In the genomic region with DNA sequence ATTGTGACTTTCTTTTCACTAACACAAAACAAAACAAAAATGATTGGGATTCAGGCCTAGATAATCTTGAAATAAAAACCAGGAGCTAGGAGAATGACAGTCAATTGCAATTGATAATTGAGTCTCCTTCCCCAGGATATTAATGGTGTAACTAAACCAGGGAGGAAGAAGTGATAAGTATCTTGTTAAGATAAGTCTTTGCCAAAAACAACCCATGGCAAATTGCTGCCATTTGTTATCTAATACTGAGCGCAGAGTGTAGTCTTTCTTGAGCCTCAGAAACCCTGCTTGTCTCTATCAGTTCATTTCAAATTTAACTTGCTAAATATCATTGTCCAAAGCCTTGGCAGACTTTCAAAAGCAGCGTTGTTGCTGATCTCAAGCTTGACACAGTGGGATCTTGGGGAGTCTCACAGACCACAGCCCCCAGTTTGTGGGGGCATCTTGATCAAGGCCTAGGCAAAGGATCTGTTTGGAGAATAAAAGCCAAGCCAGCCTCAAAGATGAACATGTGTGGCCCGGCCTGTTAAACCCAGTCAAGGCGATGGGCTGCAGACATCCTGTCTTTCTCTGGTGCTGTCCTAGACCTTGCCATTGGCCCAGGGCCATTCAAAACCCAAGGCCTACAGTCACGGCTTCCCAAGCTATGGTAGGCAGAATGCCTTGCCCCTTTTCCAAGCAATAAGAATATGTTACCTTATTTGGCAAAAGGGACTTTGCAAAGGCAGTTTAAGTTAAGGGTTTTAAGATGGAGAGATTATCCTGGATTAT, we compare ENCODE assay signal across 21 cellular contexts.
A peak's percentile ranks its signal among the peaks of the same experiment; 100 is the strongest.
DNase-seq lines count a peak whose midpoint lies in the region; ATAC-seq, FAIRE-seq and TF ChIP-seq lines count a peak whose summit lies in the region.
"Had no signal": no experiment of that assay in that cellular context is flagged by ENCODE, and none has a peak within 500 bp of the region (broad histone marks: within the 10 kb centered on the region; RNA-seq: fewer than 3 reads in every experiment).

No MANE protein-coding gene starts in this region.

- no peak for ATAC-seq in K562
- no peak for ATAC-seq in natural killer cell treated with Interleukin-12 subunit alpha and Interleukin-12 subunit beta and Interleukin-15 and Interleukin-18, amount 100 ng/mL, for 72 hours
- ATAC-seq: GM12878 had no signal

- no peaks in the 10 kb centered on the region for H3K9me1 ChIP-seq in K562 (ENCODE audit: control insufficient read depth, insufficient read depth, low read length)

- H3K4me1 ChIP-seq in K562 (replicated peaks in 1 of 2; ENCODE audit: control insufficient read depth in 2 of 2, insufficient read depth in 2 of 2, low read length in 2 of 2), result peaks cover 10 to 31% of the 10 kb centered on the region in 2 experiments; a peak in 4 of 5 replicates

- H3K4me1 Mint-ChIP-seq in natural killer cell treated with Interleukin-12 subunit alpha and Interleukin-12 subunit beta and Interleukin-15 and Interleukin-18, amount 100 ng/mL, for 72 hours (ENCODE audit: low read depth in 2 of 2), result peaks cover 41 to 60% of the 10 kb centered on the region in 2 donors
- H3K4me1 Mint-ChIP-seq in T-helper 2 cell treated with Interferon-gamma antibody and Interleukin-4, amounts not matched to agents 5 μg/mL and 100 μg/mL, for 36 hours (ENCODE audit: low read depth), result peaks cover 21% of the 10 kb centered on the region

- peak; percentile 74 for DNase-seq in D341Med (ENCODE audit: low spot score)
- peak; percentile 94 for DNase-seq in NCI-H82 treated with DMSO at 0.1 percent for 48 hours (lab: John Stamatoyannopoulos, UW; ENCODE audit: unreplicated experiment)
- no peak for DNase-seq in K562 (ENCODE audit: extremely low read depth in 1 of 4, low spot score in 3 of 4)
- DNase-seq in natural killer cell treated with Interleukin-12 subunit alpha and Interleukin-12 subunit beta and Interleukin-15 and Interleukin-18, amount 100 ng/mL, for 72 hours (ENCODE audit: low spot score), result peak; percentile 39
- DNase-seq in T-helper 9 cell, result no peak
- DNase-seq in T-helper 2 cell treated with Interferon-gamma antibody and Interleukin-4, amounts not matched to agents 5 μg/mL and 100 μg/mL, for 36 hours (ENCODE audit: low spot score), result no peak
- DNase-seq in cerebellar cortex (ENCODE audit: low spot score), result no peak
- DNase-seq: activated CD4-positive, alpha-beta T cell treated with anti-CD3 and anti-CD28 coated beads, Interleukin-2, amount 10 ng/mL, durations not matched to agents 24 days and 14 days; activated naive CD8-positive, alpha-beta T cell treated with anti-CD3 and anti-CD28 coated beads, Interleukin-2, amount 10 ng/mL, durations not matched to agents 7 days and 5 days; CD4-positive, alpha-beta memory T cell; DMS79; KBM-7; NCI-H1694; NCI-H69; substantia nigra had no signal

- 51% methylated on average over 5 of the region's 5 CpGs for WGBS in K562 (ENCODE audit: insufficient coverage, low coverage, missing lambda C conversion rate)

- TF ChIP-seq EP300 in K562 (IDR thresholded peaks at IDR 0.05; ENCODE audit: low read length), result no peak

- H3K79me2 ChIP-seq in K562 (ENCODE audit: control insufficient read depth, insufficient read depth, low read length), result peaks cover 24% of the 10 kb centered on the region; the same call in 2 of the 3 replicates

- no peaks in the 10 kb centered on the region for H3K27me3 Mint-ChIP-seq in natural killer cell treated with Interleukin-12 subunit alpha and Interleukin-12 subunit beta and Interleukin-15 and Interleukin-18, amount 100 ng/mL, for 72 hours
- no peaks in the 10 kb centered on the region for H3K27me3 Mint-ChIP-seq in T-helper 2 cell treated with Interferon-gamma antibody and Interleukin-4, amounts not matched to agents 5 μg/mL and 100 μg/mL, for 36 hours (ENCODE audit: low read depth)
- H3K27me3 Mint-ChIP-seq: activated CD4-positive, alpha-beta T cell treated with anti-CD3 and anti-CD28 coated beads, Interleukin-2, amount 10 ng/mL, durations not matched to agents 24 days and 14 days; activated naive CD8-positive, alpha-beta T cell treated with anti-CD3 and anti-CD28 coated beads, Interleukin-2, amount 10 ng/mL, durations not matched to agents 7 days and 5 days; CD4-positive, alpha-beta memory T cell; dendritic cell treated with granulocyte-macrophage colony-stimulating factor and Interleukin-4, amounts not matched to agents 40 ng/mL and 50 ng/mL, for 4 days; progenitor cell of endocrine pancreas had no signal

- CTCF ChIA-PET in K562 (lab: Yijun Ruan, JAX; ENCODE audit: low intra/inter-chr PET ratio), result no interaction called here

- no peak overlapping the region for H3K4me2 ChIP-seq in K562 (ENCODE audit: insufficient read depth, low read length)

- POLR2A ChIA-PET in K562 (lab: Yijun Ruan, JAX), result interaction anchor here (0.9 to 1.8 kb wide), 4 partner anchors 10 to 38 kb away, joined by 3 to 6 read pairs (median 4); no protein-coding TSS in a partner anchor

- H3K27ac ChIP-seq in K562 (ENCODE audit: extremely low read depth, low read depth, low read length), result no peak overlapping the region

- no TSS peak for BruUV-seq in K562 (replicated peaks; lab: Mats Ljungman, UMichigan)

- no peaks in the 10 kb centered on the region for H3K27me3 ChIP-seq in K562 (ENCODE audit: control insufficient read depth in 2 of 2, insufficient read depth in 2 of 2, low read length in 2 of 2)

- H3K9me3 Mint-ChIP-seq in natural killer cell treated with Interleukin-12 subunit alpha and Interleukin-12 subunit beta and Interleukin-15 and Interleukin-18, amount 100 ng/mL, for 72 hours, result no peaks in the 10 kb centered on the region
- H3K9me3 Mint-ChIP-seq in T-helper 2 cell treated with Interferon-gamma antibody and Interleukin-4, amounts not matched to agents 5 μg/mL and 100 μg/mL, for 36 hours, result no peaks in the 10 kb centered on the region
- H3K9me3 Mint-ChIP-seq: activated CD4-positive, alpha-beta T cell treated with anti-CD3 and anti-CD28 coated beads, Interleukin-2, amount 10 ng/mL, durations not matched to agents 24 days and 14 days; activated naive CD8-positive, alpha-beta T cell treated with anti-CD3 and anti-CD28 coated beads, Interleukin-2, amount 10 ng/mL, durations not matched to agents 7 days and 5 days; activated T-helper 2 cell treated with anti-CD3 and anti-CD28 coated beads, Interferon-gamma antibody, Interleukin-2, Interleukin-4, amounts not matched to agents 10 μg/mL and 5 μg/mL and 100 μg/mL, durations not matched to agents 14 hours and 24 hours and 36 hours; CD4-positive, alpha-beta memory T cell; dendritic cell treated with granulocyte-macrophage colony-stimulating factor and Interleukin-4, amounts not matched to agents 40 ng/mL and 50 ng/mL, for 4 days; neural crest cell had no signal

- no peak for TF ChIP-seq CTCF in K562 (IDR thresholded peaks at IDR 0.05 in 2 of 3, conservative IDR thresholded peaks at IDR 0.05 in 1 of 3; ENCODE audit: insufficient read depth in 2 of 3, low read depth in 1 of 3, low read length in 3 of 3)

- H4K20me1 ChIP-seq in K562 (replicated peaks; ENCODE audit: control insufficient read depth, insufficient read depth, low read length), result peaks cover 6% of the 10 kb centered on the region; the same call in 1 of the 2 replicates

- no peak for TF ChIP-seq POLR2A in K562 (conservative IDR thresholded peaks at IDR 0.05)

- no peak overlapping the region for H3K9ac ChIP-seq in K562 (ENCODE audit: insufficient read depth in 1 of 2, low read depth in 2 of 2, low read length in 2 of 2)

- in situ Hi-C loops in K562 (cut with MboI), result no loop called here

- FAIRE-seq in K562 (lab: Jason Lieb, UNC), result no peak
- FAIRE-seq: GM12878 had no signal

- peaks cover 5% of the 10 kb centered on the region for H3K36me3 Mint-ChIP-seq in natural killer cell treated with Interleukin-12 subunit alpha and Interleukin-12 subunit beta and Interleukin-15 and Interleukin-18, amount 100 ng/mL, for 72 hours
- H3K36me3 Mint-ChIP-seq in T-helper 2 cell treated with Interferon-gamma antibody and Interleukin-4, amounts not matched to agents 5 μg/mL and 100 μg/mL, for 36 hours (ENCODE audit: low read depth), result peaks cover 20% of the 10 kb centered on the region

- H3K4me3 ChIP-seq in K562, result no peak overlapping the region
- H3K4me3 ChIP-seq: GM12878, HAP-1 had no signal

- H3K27ac Mint-ChIP-seq in natural killer cell treated with Interleukin-12 subunit alpha and Interleukin-12 subunit beta and Interleukin-15 and Interleukin-18, amount 100 ng/mL, for 72 hours, result peak overlapping the region; percentile 44 to 70
- H3K27ac Mint-ChIP-seq in T-helper 2 cell treated with Interferon-gamma antibody and Interleukin-4, amounts not matched to agents 5 μg/mL and 100 μg/mL, for 36 hours, result no peak overlapping the region
- H3K27ac Mint-ChIP-seq: activated CD4-positive, alpha-beta T cell treated with anti-CD3 and anti-CD28 coated beads, Interleukin-2, amount 10 ng/mL, durations not matched to agents 24 days and 14 days; activated naive CD8-positive, alpha-beta T cell treated with anti-CD3 and anti-CD28 coated beads, Interleukin-2, amount 10 ng/mL, durations not matched to agents 7 days and 5 days; activated T-helper 2 cell treated with anti-CD3 and anti-CD28 coated beads, Interferon-gamma antibody, Interleukin-2, Interleukin-4, amounts not matched to agents 10 μg/mL and 5 μg/mL and 100 μg/mL, durations not matched to agents 14 hours and 24 hours and 36 hours; dendritic cell treated with granulocyte-macrophage colony-stimulating factor and Interleukin-4, amounts not matched to agents 40 ng/mL and 50 ng/mL, for 4 days; progenitor cell of endocrine pancreas had no signal

- H2AFZ ChIP-seq in K562 (ENCODE audit: low read depth, low read length), result no peak overlapping the region

- H3K36me3 ChIP-seq in K562 (ENCODE audit: control insufficient read depth, insufficient read depth, low read length), result 0 out of 3 replicates have a peak, but pooled peaks cover 4% of the 10 kb centered on the region
- H3K36me3 ChIP-seq: HAP-1 had no signal

- intact Hi-C loops in K562 (cut with micrococcal nuclease), result no loop called here

- TF ChIP-seq RAD21 in K562 (CRISPR knock-in tag; conservative IDR thresholded peaks at IDR 0.05 in 1 of 2, IDR thresholded peaks at IDR 0.05 in 1 of 2), result no peak

- H3K4me3 Mint-ChIP-seq in natural killer cell treated with Interleukin-12 subunit alpha and Interleukin-12 subunit beta and Interleukin-15 and Interleukin-18, amount 100 ng/mL, for 72 hours, result no peak overlapping the region
- H3K4me3 Mint-ChIP-seq in T-helper 2 cell treated with Interferon-gamma antibody and Interleukin-4, amounts not matched to agents 5 μg/mL and 100 μg/mL, for 36 hours, result no peak overlapping the region
- H3K4me3 Mint-ChIP-seq: activated CD4-positive, alpha-beta T cell treated with anti-CD3 and anti-CD28 coated beads, Interleukin-2, amount 10 ng/mL, durations not matched to agents 24 days and 14 days; activated naive CD8-positive, alpha-beta T cell treated with anti-CD3 and anti-CD28 coated beads, Interleukin-2, amount 10 ng/mL, durations not matched to agents 7 days and 5 days; CD4-positive, alpha-beta memory T cell; dendritic cell treated with granulocyte-macrophage colony-stimulating factor and Interleukin-4, amounts not matched to agents 40 ng/mL and 50 ng/mL, for 4 days; neural crest cell had no signal

- no peaks in the 10 kb centered on the region for H3K9me3 ChIP-seq in K562 (replicated peaks; ENCODE audit: control insufficient read depth, insufficient read depth, low read depth, low read length)
- H3K9me3 ChIP-seq: HAP-1 had no signal

TF ChIP-seq in K562, 482 proteins besides CTCF, POLR2A, EP300 and RAD21 (continues in another document):
- no peak for TF ChIP-seq MCM5 (IDR thresholded peaks at IDR 0.05; ENCODE audit: low read depth)

Comparison
In these comparisons a context has a peak if more than half of its experiments do, and no peak if none do; other contexts are left out.
1. DNase-seq: peak in D341Med (single experiment), NCI-H82 treated with DMSO at 0.1 percent for 48 hours (single experiment) and natural killer cell treated with Interleukin-12 subunit alpha and Interleukin-12 subunit beta and Interleukin-15 and Interleukin-18, amount 100 ng/mL, for 72 hours (single experiment); none in K562 (0 of 4), T-helper 9 cell (single experiment), T-helper 2 cell treated with Interferon-gamma antibody and Interleukin-4, amounts not matched to agents 5 μg/mL and 100 μg/mL, for 36 hours (single experiment) and cerebellar cortex (single experiment).